In the genomic region with DNA sequence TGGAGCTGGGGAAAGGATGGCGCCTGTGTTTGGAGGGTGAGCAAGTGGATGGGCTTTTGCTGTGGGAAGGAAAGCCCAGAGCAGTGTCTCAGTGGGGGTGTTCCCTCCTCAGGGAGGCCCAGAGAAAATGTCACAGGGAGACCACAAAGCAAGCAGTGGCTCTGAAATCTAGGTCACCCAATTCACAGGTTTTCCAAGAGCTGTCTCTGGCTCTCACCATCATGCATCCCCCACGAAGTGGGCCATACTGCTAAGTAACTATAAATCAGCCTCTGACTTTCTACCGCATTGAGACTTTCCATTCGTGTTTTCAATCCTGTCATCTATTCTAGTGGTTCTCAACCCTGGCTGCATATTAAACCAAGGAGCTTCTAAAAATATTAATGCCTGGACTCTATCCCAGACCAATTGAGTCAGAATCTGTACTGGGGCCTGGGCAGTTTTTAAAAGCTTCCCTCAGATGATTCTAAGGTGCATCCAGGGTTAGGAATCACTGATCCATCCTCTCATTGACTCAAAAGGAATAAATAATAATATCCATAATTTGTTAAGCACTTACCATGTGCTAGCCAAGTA, we compare ENCODE assay signal across 20 cellular contexts. TPM values are rescaled to one million over a fixed set of nuclear protein-coding genes. Genes with fewer than 3 reads are reported as not detected.
A peak's percentile ranks its signal among the peaks of the same experiment; 100 is the strongest.
DNase-seq lines count a peak whose midpoint lies in the region; ATAC-seq and TF ChIP-seq lines count a peak whose summit lies in the region.
"Had no signal": no experiment of that assay in that cellular context is flagged by ENCODE, and none has a peak within 500 bp of the region (broad histone marks: within the 10 kb centered on the region; RNA-seq: fewer than 3 reads in every experiment).

No MANE protein-coding gene starts in this region.

- H2AK5ac ChIP-seq in mesenchymal stem cell (ENCODE audit: low read length, severe bottlenecking): no peak overlapping the region

- no peaks in the 10 kb centered on the region for H3K79me2 ChIP-seq in hepatocyte

- H2BK120ac ChIP-seq in mesenchymal stem cell (ENCODE audit: low read depth, low read length): no peak overlapping the region

- no peaks in the 10 kb centered on the region for H3K79me1 ChIP-seq in mesenchymal stem cell (replicated peaks; ENCODE audit: low read length, poor library complexity, severe bottlenecking)

- no peak for TF ChIP-seq CTCF in HFFc6 (IDR thresholded peaks at IDR 0.05)
- no peak for TF ChIP-seq CTCF in Calu3 (IDR thresholded peaks at IDR 0.05; ENCODE audit: unreplicated experiment)
- TF ChIP-seq CTCF in hepatocyte (IDR thresholded peaks at IDR 0.05; ENCODE audit: poor library complexity): no peak

- 92% methylated on average over 4 of the region's 4 CpGs for WGBS in mesenchymal stem cell
- WGBS in hepatocyte (ENCODE audit: low lambda C conversion rate, missing lambda C conversion rate): 94% methylated on average over 4 of the region's 4 CpGs

- H3K9ac ChIP-seq in mesenchymal stem cell (ENCODE audit: low read length): peak overlapping the region; percentile 5

- no peaks in the 10 kb centered on the region for H3K36me3 Mint-ChIP-seq in activated T-helper 17 cell treated with anti-CD3 and anti-CD28 coated beads, Interleukin-2, amount 50 U/mL, for 72 hours (ENCODE audit: low read depth)
- H3K36me3 Mint-ChIP-seq in stimulated activated naive CD8-positive, alpha-beta T cell treated with anti-CD3 and anti-CD28 coated beads, Interleukin-15, Interleukin-2, amounts not matched to agents 100 ng/mL and 50 ng/mL, for 24 hours (ENCODE audit: low read depth): no peaks in the 10 kb centered on the region
- H3K36me3 Mint-ChIP-seq in HFFc6 (ENCODE audit: low read depth) (no peaks in the 10 kb centered on the region; the same call in 1 of the 2 replicates), Calu3 (ENCODE audit: insufficient read depth, unreplicated experiment) (no peaks in the 10 kb centered on the region)

- no peak overlapping the region for H4K91ac ChIP-seq in mesenchymal stem cell (ENCODE audit: low read length)

- H3K4me1 ChIP-seq in mesenchymal stem cell (ENCODE audit: control insufficient read depth, insufficient read depth, low read depth, low read length) (peaks cover 7% of the 10 kb centered on the region), hepatocyte (ENCODE audit: insufficient read depth) (no peaks in the 10 kb centered on the region)
- H3K4me1 ChIP-seq: prostate gland had no signal

- no peak overlapping the region for H3K23ac ChIP-seq in mesenchymal stem cell (ENCODE audit: low read length in 2 of 2)

- peak; percentile 11 for DNase-seq in G401 (ENCODE audit: low spot score)
- no peak for DNase-seq in mesenchymal stem cell
- no peak for DNase-seq in HFFc6
- DNase-seq in Calu3: no peak
- no peak for DNase-seq in hepatocyte (ENCODE audit: low spot score)
- DNase-seq: activated CD4-positive, alpha-beta T cell treated with anti-CD3 and anti-CD28 coated beads, Interleukin-2, amount 10 ng/mL, durations not matched to agents 24 days and 14 days; left lung; NCI-H1105 treated with DMSO at 0.1 percent for 48 hours; NCI-H2081; NCI-H345; NCI-H82 had no signal

- no peak overlapping the region for H3K4ac ChIP-seq in mesenchymal stem cell (ENCODE audit: low read depth in 1 of 2, low read length in 2 of 2)

- no peaks in the 10 kb centered on the region for H3K4me1 Mint-ChIP-seq in activated T-helper 17 cell treated with anti-CD3 and anti-CD28 coated beads, Interleukin-2, amount 50 U/mL, for 72 hours
- H3K4me1 Mint-ChIP-seq in stimulated activated naive CD8-positive, alpha-beta T cell treated with anti-CD3 and anti-CD28 coated beads, Interleukin-15, Interleukin-2, amounts not matched to agents 100 ng/mL and 50 ng/mL, for 24 hours (ENCODE audit: low read depth): peaks cover 11% of the 10 kb centered on the region
- H3K4me1 Mint-ChIP-seq in HFFc6 (ENCODE audit: low read depth): peaks cover 44% of the 10 kb centered on the region
- H3K4me1 Mint-ChIP-seq in Calu3 (ENCODE audit: low read depth, unreplicated experiment): no peaks in the 10 kb centered on the region
- H3K4me1 Mint-ChIP-seq: activated CD4-positive, alpha-beta T cell treated with anti-CD3 and anti-CD28 coated beads, Interleukin-2, amount 10 ng/mL, durations not matched to agents 24 days and 14 days had no signal

- no peaks in the 10 kb centered on the region for H3K9me2 ChIP-seq in hepatocyte (replicated peaks; ENCODE audit: insufficient read depth)

- no peak overlapping the region for H3K4me3 Mint-ChIP-seq in activated T-helper 17 cell treated with anti-CD3 and anti-CD28 coated beads, Interleukin-2, amount 50 U/mL, for 72 hours
- no peak overlapping the region for H3K4me3 Mint-ChIP-seq in stimulated activated naive CD8-positive, alpha-beta T cell treated with anti-CD3 and anti-CD28 coated beads, Interleukin-15, Interleukin-2, amounts not matched to agents 100 ng/mL and 50 ng/mL, for 24 hours
- H3K4me3 Mint-ChIP-seq in HFFc6 (no peak overlapping the region), Calu3 (ENCODE audit: low read depth, unreplicated experiment) (no peak overlapping the region)
- H3K4me3 Mint-ChIP-seq: activated CD4-positive, alpha-beta T cell treated with anti-CD3 and anti-CD28 coated beads, Interleukin-2, amount 10 ng/mL, durations not matched to agents 24 days and 14 days; activated naive CD8-positive, alpha-beta T cell; activated T-helper 1 cell treated with anti-CD3 and anti-CD28 coated beads, Interleukin-12 subunit alpha, Interleukin-12 subunit beta, Interleukin-2, Interleukin-4 antibody, amounts not matched to agents 30 ng/mL and 10 ng/mL and 1 ng/mL, durations not matched to agents 14 hours and 24 hours and 36 hours; CD14-positive monocyte; neural crest cell had no signal

- H3K27me3 ChIP-seq in mesenchymal stem cell (ENCODE audit: control insufficient read depth in 1 of 2, insufficient read depth in 1 of 2, low read length in 2 of 2): no peaks in the 10 kb centered on the region
- no peaks in the 10 kb centered on the region for H3K27me3 ChIP-seq in hepatocyte
- H3K27me3 ChIP-seq: left lung had no signal

- intact Hi-C loops in Calu3 (cut with micrococcal nuclease; ENCODE audit: unreplicated experiment): no loop called here

- no peak overlapping the region for H3K27ac Mint-ChIP-seq in activated T-helper 17 cell treated with anti-CD3 and anti-CD28 coated beads, Interleukin-2, amount 50 U/mL, for 72 hours
- H3K27ac Mint-ChIP-seq in stimulated activated naive CD8-positive, alpha-beta T cell treated with anti-CD3 and anti-CD28 coated beads, Interleukin-15, Interleukin-2, amounts not matched to agents 100 ng/mL and 50 ng/mL, for 24 hours: peak overlapping the region; percentile 28
- no peak overlapping the region for H3K27ac Mint-ChIP-seq in HFFc6
- no peak overlapping the region for H3K27ac Mint-ChIP-seq in Calu3 (ENCODE audit: unreplicated experiment)
- H3K27ac Mint-ChIP-seq: activated CD4-positive, alpha-beta T cell treated with anti-CD3 and anti-CD28 coated beads, Interleukin-2, amount 10 ng/mL, durations not matched to agents 24 days and 14 days; activated naive CD8-positive, alpha-beta T cell; activated T-helper 1 cell treated with anti-CD3 and anti-CD28 coated beads, Interleukin-12 subunit alpha, Interleukin-12 subunit beta, Interleukin-2, Interleukin-4 antibody, amounts not matched to agents 30 ng/mL and 10 ng/mL and 1 ng/mL, durations not matched to agents 14 hours and 24 hours and 36 hours; CD14-positive monocyte had no signal

- BruUV-seq in Calu3 (replicated peaks; lab: Mats Ljungman, UMichigan): no TSS peak

- H2AFZ ChIP-seq in mesenchymal stem cell (ENCODE audit: low read depth, low read length) (no peak overlapping the region), hepatocyte (no peak overlapping the region)

- in situ Hi-C loops in G401 (cut with HindIII; ENCODE audit: low sequenced_read_pairs): no loop called here

- CTCF ChIA-PET in Calu3 (lab: Charles Lee): no interaction called here

- H4K8ac ChIP-seq in mesenchymal stem cell (ENCODE audit: low read length): no peak overlapping the region

- H3K4me2 ChIP-seq in mesenchymal stem cell (ENCODE audit: low read length, poor library complexity, severe bottlenecking): no peak overlapping the region
- no peak overlapping the region for H3K4me2 ChIP-seq in hepatocyte

- H3K36me3 ChIP-seq in mesenchymal stem cell (ENCODE audit: control insufficient read depth in 1 of 2, insufficient read depth in 2 of 2, low read depth in 1 of 2, low read length in 2 of 2) (no peaks in the 10 kb centered on the region), hepatocyte (replicated peaks; ENCODE audit: insufficient read depth, low read depth) (no peaks in the 10 kb centered on the region)
- H3K36me3 ChIP-seq: left lung, prostate gland had no signal

- H4K20me1 ChIP-seq in hepatocyte (ENCODE audit: insufficient read depth, poor library complexity, severe bottlenecking): no peaks in the 10 kb centered on the region

- H3K18ac ChIP-seq in mesenchymal stem cell (ENCODE audit: low read depth in 1 of 2, low read length in 2 of 2): no peak overlapping the region

- no peaks in the 10 kb centered on the region for H3K9me3 Mint-ChIP-seq in activated T-helper 17 cell treated with anti-CD3 and anti-CD28 coated beads, Interleukin-2, amount 50 U/mL, for 72 hours
- H3K9me3 Mint-ChIP-seq in stimulated activated naive CD8-positive, alpha-beta T cell treated with anti-CD3 and anti-CD28 coated beads, Interleukin-15, Interleukin-2, amounts not matched to agents 100 ng/mL and 50 ng/mL, for 24 hours: no peaks in the 10 kb centered on the region
- H3K9me3 Mint-ChIP-seq in HFFc6: no peaks in the 10 kb centered on the region
- H3K9me3 Mint-ChIP-seq in Calu3 (ENCODE audit: low read depth, unreplicated experiment): no peaks in the 10 kb centered on the region
- H3K9me3 Mint-ChIP-seq: activated CD4-positive, alpha-beta T cell treated with anti-CD3 and anti-CD28 coated beads, Interleukin-2, amount 10 ng/mL, durations not matched to agents 24 days and 14 days; activated T-helper 1 cell treated with anti-CD3 and anti-CD28 coated beads, Interleukin-12 subunit alpha, Interleukin-12 subunit beta, Interleukin-2, Interleukin-4 antibody, amounts not matched to agents 30 ng/mL and 10 ng/mL and 1 ng/mL, durations not matched to agents 14 hours and 24 hours and 36 hours; CD14-positive monocyte had no signal

- no peaks in the 10 kb centered on the region for H3K27me3 Mint-ChIP-seq in activated T-helper 17 cell treated with anti-CD3 and anti-CD28 coated beads, Interleukin-2, amount 50 U/mL, for 72 hours
- no peaks in the 10 kb centered on the region for H3K27me3 Mint-ChIP-seq in stimulated activated naive CD8-positive, alpha-beta T cell treated with anti-CD3 and anti-CD28 coated beads, Interleukin-15, Interleukin-2, amounts not matched to agents 100 ng/mL and 50 ng/mL, for 24 hours
- no peaks in the 10 kb centered on the region; the same call in none of the 2 replicates for H3K27me3 Mint-ChIP-seq in HFFc6 (ENCODE audit: insufficient read depth)
- no peaks in the 10 kb centered on the region for H3K27me3 Mint-ChIP-seq in Calu3 (ENCODE audit: unreplicated experiment)
- H3K27me3 Mint-ChIP-seq: activated CD4-positive, alpha-beta T cell treated with anti-CD3 and anti-CD28 coated beads, Interleukin-2, amount 10 ng/mL, durations not matched to agents 24 days and 14 days; activated naive CD8-positive, alpha-beta T cell had no signal

- no peak overlapping the region for H2BK12ac ChIP-seq in mesenchymal stem cell (ENCODE audit: low read length in 2 of 2)

- no peak overlapping the region for H2BK5ac ChIP-seq in mesenchymal stem cell (ENCODE audit: low read depth, low read length, poor library complexity, severe bottlenecking)

- peak; percentile 42 for ATAC-seq in activated T-helper 17 cell treated with anti-CD3 and anti-CD28 coated beads, Interleukin-2, amount 50 U/mL, for 72 hours (replicated peaks)
- ATAC-seq: left lung had no signal

- no peak overlapping the region for H2BK15ac ChIP-seq in mesenchymal stem cell (ENCODE audit: low read depth, poor library complexity, severe bottlenecking)

- H3K14ac ChIP-seq in mesenchymal stem cell (ENCODE audit: low read length in 2 of 2): no peak overlapping the region

- H3K27ac ChIP-seq in mesenchymal stem cell (ENCODE audit: low read length, poor library complexity, severe bottlenecking) (no peak overlapping the region), hepatocyte (no peak overlapping the region)
- H3K27ac ChIP-seq: prostate gland, VCaP had no signal

- H3K9me3 ChIP-seq in mesenchymal stem cell (ENCODE audit: control insufficient read depth, low read length) (no peaks in the 10 kb centered on the region), hepatocyte (ENCODE audit: low read depth) (no peaks in the 10 kb centered on the region)
- H3K9me3 ChIP-seq: left lung, prostate gland had no signal

- H3K4me3 ChIP-seq in mesenchymal stem cell (ENCODE audit: insufficient read depth in 1 of 2, low read depth in 1 of 2, low read length in 2 of 2): peak overlapping the region in 1 of 2 experiments; percentile 5
- no peak overlapping the region for H3K4me3 ChIP-seq in hepatocyte
- H3K4me3 ChIP-seq: left lung, prostate gland, skin epidermis had no signal

RNA-seq across cellular contexts. Expression of a gene that starts 2.0 kb away (rescaled TPM):
- 0.07 TPM in 1 of 2 replicates, not detected in the other for total RNA-seq in G401 (2014; rRNA removed; shearing (Covaris generic))
- 1 to 10 TPM; 2.7 to 5.4 TPM for total RNA-seq in activated T-helper 17 cell treated with anti-CD3 and anti-CD28 coated beads, Interleukin-2, amount 50 U/mL, for 72 hours
- 0.43 TPM for polyA plus RNA-seq in mesenchymal stem cell (2013, experiment 1 of 2)
- 0.36 TPM for polyA plus RNA-seq in mesenchymal stem cell (2013, experiment 2 of 2)
- under 1 TPM; 0.40 to 0.62 (median 0.50) TPM for total RNA-seq in HFFc6 (2021; fragmentation: NEBNext Ultra II Directional; extraction: Animal tissue kit (Norgen Biotek cat#: 25700))
- 1.5 and 2.1 TPM in 2 replicates for total RNA-seq in Calu3 (2022)
- 4.3 and 7.4 TPM in 2 replicates for total RNA-seq in hepatocyte
- 0.91 and 2.7 TPM in 2 replicates for polyA plus RNA-seq in hepatocyte
- polyA plus RNA-seq: CD14-positive monocyte had no signal

RNA-seq across cellular contexts. Expression of a gene that starts 37.2 kb away (rescaled TPM):
- total RNA-seq in G401 (2014; rRNA removed; shearing (Covaris generic)): 9.8 and 20.2 TPM in 2 replicates
- 1 to 10 TPM; 5.4 to 6.6 TPM for total RNA-seq in activated T-helper 17 cell treated with anti-CD3 and anti-CD28 coated beads, Interleukin-2, amount 50 U/mL, for 72 hours
- polyA plus RNA-seq in mesenchymal stem cell (2013, experiment 1 of 2): 8.2 TPM
- polyA plus RNA-seq in mesenchymal stem cell (2013, experiment 2 of 2): 8.6 TPM
- 10 to 100 TPM in 1 of 6 experiments, 1 to 10 TPM in 5; 8.1 to 16.8 (median 8.9) TPM for total RNA-seq in HFFc6 (2021; fragmentation: NEBNext Ultra II Directional; extraction: Animal tissue kit (Norgen Biotek cat#: 25700))
- total RNA-seq in Calu3 (2022): 9.1 and 10.7 TPM in 2 replicates
- total RNA-seq in hepatocyte: 65.9 and 92.4 TPM in 2 replicates
- polyA plus RNA-seq in hepatocyte: 57.3 and 68.6 TPM in 2 replicates
